Comparison of ENCODE assay signal across 15 cellular contexts in genomic region chr17:68535903-68536302, GRCh38. TPM values are rescaled to one million over a fixed set of nuclear protein-coding genes. Genes with fewer than 3 reads are reported as not detected.
DNase-seq lines count a peak whose midpoint lies in the region; ATAC-seq and TF ChIP-seq lines count a peak whose summit lies in the region.
"Had no signal": no experiment of that assay in that cellular context is flagged by ENCODE, and none has a peak within 500 bp of the region (broad histone marks: within the 10 kb centered on the region; RNA-seq: fewer than 3 reads in every experiment).

No MANE protein-coding gene starts in this region.

- peaks cover 75% of the 10 kb centered on the region for H3K36me3 Mint-ChIP-seq in activated T-cell treated with anti-CD3 and anti-CD28 coated beads, Interleukin-2, amount 50 U/mL, for 24 hours (ENCODE audit: low read depth)
- H3K36me3 Mint-ChIP-seq in activated T-cell treated with anti-CD3 and anti-CD28 coated beads, Interleukin-2, amount 50 U/mL, for 4 hours (ENCODE audit: insufficient read depth) = peaks cover 28% of the 10 kb centered on the region
- H3K36me3 Mint-ChIP-seq in stimulated activated naive CD8-positive, alpha-beta T cell treated with anti-CD3 and anti-CD28 coated beads, Interleukin-15, Interleukin-2, amounts not matched to agents 100 ng/mL and 50 ng/mL, for 24 hours (ENCODE audit: low read depth) = peaks cover 61% of the 10 kb centered on the region
- H3K36me3 Mint-ChIP-seq in nephron progenitor cell (ENCODE audit: low read depth) = peaks cover 62% of the 10 kb centered on the region

- H3K4me3 Mint-ChIP-seq in activated T-cell treated with anti-CD3 and anti-CD28 coated beads, Interleukin-2, amount 50 U/mL, for 24 hours = no peak overlapping the region
- H3K4me3 Mint-ChIP-seq in activated T-cell treated with anti-CD3 and anti-CD28 coated beads, Interleukin-2, amount 50 U/mL, for 4 hours = no peak overlapping the region
- H3K4me3 Mint-ChIP-seq in stimulated activated naive CD8-positive, alpha-beta T cell treated with anti-CD3 and anti-CD28 coated beads, Interleukin-15, Interleukin-2, amounts not matched to agents 100 ng/mL and 50 ng/mL, for 24 hours = no peak overlapping the region
- H3K4me3 Mint-ChIP-seq in stimulated activated naive CD8-positive, alpha-beta T cell treated with anti-CD3 and anti-CD28 coated beads, Interleukin-15, amount 100 ng/mL, for 72 hours = no peak overlapping the region
- H3K4me3 Mint-ChIP-seq in nephron progenitor cell = no peak overlapping the region

- TF ChIP-seq CTCF in nephron progenitor cell (IDR thresholded peaks at IDR 0.05) = no peak

- no peak for DNase-seq in activated T-cell treated with anti-CD3 and anti-CD28 coated beads, Interleukin-2, amount 50 U/mL, for 24 hours
- DNase-seq in activated T-cell treated with anti-CD3 and anti-CD28 coated beads, Interleukin-2, amount 50 U/mL, for 4 hours = no peak
- DNase-seq in stimulated activated naive CD8-positive, alpha-beta T cell treated with anti-CD3 and anti-CD28 coated beads, Interleukin-15, amount 100 ng/mL, for 72 hours = no peak
- DNase-seq in nephron progenitor cell (no peak), AG20443 (ENCODE audit: low spot score) (no peak)
- DNase-seq: C1 segment of cervical spinal cord, DMS 273 treated with DMSO at 0.1 percent for 48 hours, GF-D8, MG63, NCI-H1092, NCI-H2081 treated with DMSO at 0.1 percent for 48 hours, NCI-H510A treated with DMSO at 0.1 percent for 48 hours had no signal

- H3K4me1 Mint-ChIP-seq in activated T-cell treated with anti-CD3 and anti-CD28 coated beads, Interleukin-2, amount 50 U/mL, for 24 hours (ENCODE audit: low read depth) = peaks cover 13% of the 10 kb centered on the region
- H3K4me1 Mint-ChIP-seq in activated T-cell treated with anti-CD3 and anti-CD28 coated beads, Interleukin-2, amount 50 U/mL, for 4 hours (ENCODE audit: low read depth) = peaks cover 3% of the 10 kb centered on the region
- peaks cover 9% of the 10 kb centered on the region for H3K4me1 Mint-ChIP-seq in stimulated activated naive CD8-positive, alpha-beta T cell treated with anti-CD3 and anti-CD28 coated beads, Interleukin-15, Interleukin-2, amounts not matched to agents 100 ng/mL and 50 ng/mL, for 24 hours (ENCODE audit: low read depth)
- H3K4me1 Mint-ChIP-seq in stimulated activated naive CD8-positive, alpha-beta T cell treated with anti-CD3 and anti-CD28 coated beads, Interleukin-15, amount 100 ng/mL, for 72 hours = peaks cover 6% of the 10 kb centered on the region
- no peaks in the 10 kb centered on the region for H3K4me1 Mint-ChIP-seq in nephron progenitor cell

- no peak for ATAC-seq in activated T-cell treated with anti-CD3 and anti-CD28 coated beads, Interleukin-2, amount 50 U/mL, for 4 hours
- no peak for ATAC-seq in stimulated activated naive CD8-positive, alpha-beta T cell treated with anti-CD3 and anti-CD28 coated beads, Interleukin-15, amount 100 ng/mL, for 72 hours
- no peak for ATAC-seq in HG02852 (IDR thresholded peaks at IDR 0.05; ENCODE audit: unreplicated experiment)
- no peak for ATAC-seq in GM18868 (IDR thresholded peaks at IDR 0.05; ENCODE audit: unreplicated experiment)

- H3K27me3 Mint-ChIP-seq in activated T-cell treated with anti-CD3 and anti-CD28 coated beads, Interleukin-2, amount 50 U/mL, for 24 hours = no peaks in the 10 kb centered on the region
- H3K27me3 Mint-ChIP-seq in activated T-cell treated with anti-CD3 and anti-CD28 coated beads, Interleukin-2, amount 50 U/mL, for 4 hours (ENCODE audit: low read depth) = no peaks in the 10 kb centered on the region
- H3K27me3 Mint-ChIP-seq in stimulated activated naive CD8-positive, alpha-beta T cell treated with anti-CD3 and anti-CD28 coated beads, Interleukin-15, Interleukin-2, amounts not matched to agents 100 ng/mL and 50 ng/mL, for 24 hours = no peaks in the 10 kb centered on the region
- H3K27me3 Mint-ChIP-seq in stimulated activated naive CD8-positive, alpha-beta T cell treated with anti-CD3 and anti-CD28 coated beads, Interleukin-15, amount 100 ng/mL, for 72 hours = no peaks in the 10 kb centered on the region
- H3K27me3 Mint-ChIP-seq in nephron progenitor cell (ENCODE audit: low read depth, poor library complexity) = no peaks in the 10 kb centered on the region

- no peaks in the 10 kb centered on the region for H3K9me3 Mint-ChIP-seq in activated T-cell treated with anti-CD3 and anti-CD28 coated beads, Interleukin-2, amount 50 U/mL, for 24 hours
- H3K9me3 Mint-ChIP-seq in activated T-cell treated with anti-CD3 and anti-CD28 coated beads, Interleukin-2, amount 50 U/mL, for 4 hours = no peaks in the 10 kb centered on the region
- no peaks in the 10 kb centered on the region for H3K9me3 Mint-ChIP-seq in stimulated activated naive CD8-positive, alpha-beta T cell treated with anti-CD3 and anti-CD28 coated beads, Interleukin-15, Interleukin-2, amounts not matched to agents 100 ng/mL and 50 ng/mL, for 24 hours
- H3K9me3 Mint-ChIP-seq in stimulated activated naive CD8-positive, alpha-beta T cell treated with anti-CD3 and anti-CD28 coated beads, Interleukin-15, amount 100 ng/mL, for 72 hours = no peaks in the 10 kb centered on the region
- no peaks in the 10 kb centered on the region for H3K9me3 Mint-ChIP-seq in nephron progenitor cell

- H3K27ac Mint-ChIP-seq in activated T-cell treated with anti-CD3 and anti-CD28 coated beads, Interleukin-2, amount 50 U/mL, for 24 hours = peak overlapping the region; percentile 20
- peak overlapping the region; percentile 45 for H3K27ac Mint-ChIP-seq in stimulated activated naive CD8-positive, alpha-beta T cell treated with anti-CD3 and anti-CD28 coated beads, Interleukin-15, Interleukin-2, amounts not matched to agents 100 ng/mL and 50 ng/mL, for 24 hours
- no peak overlapping the region for H3K27ac Mint-ChIP-seq in stimulated activated naive CD8-positive, alpha-beta T cell treated with anti-CD3 and anti-CD28 coated beads, Interleukin-15, amount 100 ng/mL, for 72 hours
- H3K27ac Mint-ChIP-seq in nephron progenitor cell = peak overlapping the region; percentile 11

RNA-seq across cellular contexts. Expression of gene PRKAR1A, which starts 23.7 kb away (rescaled TPM):
- total RNA-seq in activated T-cell treated with anti-CD3 and anti-CD28 coated beads, Interleukin-2, amount 50 U/mL, for 4 hours = 100 to 1,000 TPM; 133 to 167 (median 134) TPM

Comparison
In these comparisons a context has a peak if more than half of its experiments do, and no peak if none do; other contexts are left out.
1. H3K27ac Mint-ChIP-seq: peak in activated T-cell treated with anti-CD3 and anti-CD28 coated beads, Interleukin-2, amount 50 U/mL, for 24 hours (single experiment), stimulated activated naive CD8-positive, alpha-beta T cell treated with anti-CD3 and anti-CD28 coated beads, Interleukin-15, Interleukin-2, amounts not matched to agents 100 ng/mL and 50 ng/mL, for 24 hours (single experiment) and nephron progenitor cell (single experiment); none in stimulated activated naive CD8-positive, alpha-beta T cell treated with anti-CD3 and anti-CD28 coated beads, Interleukin-15, amount 100 ng/mL, for 72 hours (0 of 2).